In genomic region chr12:30827406-30828055, GRCh38 we compare ENCODE assay signal across 21 cellular contexts.
A peak's percentile ranks its signal among the peaks of the same experiment; 100 is the strongest.
DNase-seq lines count a peak whose midpoint lies in the region; ATAC-seq, FAIRE-seq and TF ChIP-seq lines count a peak whose summit lies in the region.
"Had no signal": no experiment of that assay in that cellular context is flagged by ENCODE, and none has a peak within 500 bp of the region (broad histone marks: within the 10 kb centered on the region; RNA-seq: fewer than 3 reads in every experiment).

No MANE protein-coding gene starts in this region.

- no peaks in the 10 kb centered on the region for H3K36me3 ChIP-seq in small intestine (ENCODE audit: control insufficient read depth in 2 of 2, insufficient read depth in 2 of 2, low read length in 2 of 2)
- H3K36me3 ChIP-seq in naive thymus-derived CD4-positive, alpha-beta T cell (ENCODE audit: control insufficient read depth in 2 of 3, insufficient read depth in 3 of 3, low read length in 3 of 3): no peaks in the 10 kb centered on the region
- H3K36me3 ChIP-seq: BLaER1, HAP-1 had no signal

- WGBS in small intestine, 3 donors: 57 to 82% (median 76%) methylated on average over 9 of the region's 9 CpGs

- H3K27ac Mint-ChIP-seq in naive thymus-derived CD4-positive, alpha-beta T cell: no peak overlapping the region
- H3K27ac Mint-ChIP-seq: CD4-positive, CD25-positive, alpha-beta regulatory T cell; GM23338 had no signal

- peak; percentile 66 for ATAC-seq in left colon
- no peak for ATAC-seq in naive thymus-derived CD4-positive, alpha-beta T cell
- no peak for ATAC-seq in HG02798 (IDR thresholded peaks at IDR 0.05; ENCODE audit: poor library complexity, unreplicated experiment)
- ATAC-seq: GM23338, HepG2 had no signal

- POLR2A ChIA-PET in naive thymus-derived CD4-positive, alpha-beta T cell (lab: Charles Lee): no interaction called here

- no peak for FAIRE-seq in small intestine (lab: Jason Lieb, UNC)
- FAIRE-seq: GM12892, HepG2, HTR-8/SVneo had no signal

- peaks cover 0 to 6% (median 0%) of the 10 kb centered on the region in 11 donors for H3K9me3 Mint-ChIP-seq in naive thymus-derived CD4-positive, alpha-beta T cell
- H3K9me3 Mint-ChIP-seq: GM23338 had no signal

- CTCF ChIA-PET in naive thymus-derived CD4-positive, alpha-beta T cell (lab: Charles Lee): interaction anchor here (0.6 kb wide), 1 partner anchor 1518 kb away, joined by 3 read pairs; no protein-coding TSS in a partner anchor

- TF ChIP-seq CTCF in coronary artery (IDR thresholded peaks at IDR 0.05): no peak

- DNase-seq in activated CD8-positive, alpha-beta memory T cell treated with anti-CD3 and anti-CD28 coated beads, Interleukin-2, amount 50 U/mL, for 48 hours: peak; percentile 13
- no peak for DNase-seq in activated CD8-positive, alpha-beta memory T cell treated with anti-CD3 and anti-CD28 coated beads for 24 hours
- peak; percentile 40 for DNase-seq in coronary artery (ENCODE audit: low spot score)
- DNase-seq in left colon: no peak
- peak; percentile 41 for DNase-seq in small intestine
- DNase-seq in NAMALWA (ENCODE audit: low spot score): no peak
- DNase-seq in naive thymus-derived CD4-positive, alpha-beta T cell: no peak
- DNase-seq: 8988T; AML-193; Calu3; CD4-positive, CD25-positive, alpha-beta regulatory T cell; DMS153; DND-41; GDM1 had no signal

- intact Hi-C loops in left colon (cut with DNase I, micrococcal nuclease): no loop called here
- intact Hi-C loops in naive thymus-derived CD4-positive, alpha-beta T cell (cut with micrococcal nuclease): no loop called here

- peaks cover 0 to 2% of the 10 kb centered on the region in 2 donors for H3K27me3 ChIP-seq in small intestine (ENCODE audit: control insufficient read depth in 2 of 2, insufficient read depth in 2 of 2, low read length in 2 of 2)
- no peaks in the 10 kb centered on the region for H3K27me3 ChIP-seq in naive thymus-derived CD4-positive, alpha-beta T cell (ENCODE audit: control insufficient read depth in 2 of 2, insufficient read depth in 2 of 2, low read length in 2 of 2)
- H3K27me3 ChIP-seq: BLaER1 had no signal

- no peak overlapping the region for H3K4me3 Mint-ChIP-seq in naive thymus-derived CD4-positive, alpha-beta T cell
- H3K4me3 Mint-ChIP-seq: CD4-positive, CD25-positive, alpha-beta regulatory T cell; GM23338 had no signal

- H3K4me1 ChIP-seq in small intestine (ENCODE audit: control insufficient read depth in 2 of 2, insufficient read depth in 1 of 2, low read depth in 1 of 2, low read length in 1 of 2): peaks cover 0 to 2% of the 10 kb centered on the region in 2 donors
- H3K4me1 ChIP-seq in naive thymus-derived CD4-positive, alpha-beta T cell (ENCODE audit: control insufficient read depth in 2 of 2, insufficient read depth in 2 of 2, low read length in 2 of 2): peaks cover 0 to 6% of the 10 kb centered on the region in 2 donors
- H3K4me1 ChIP-seq: HAP-1 had no signal

- peaks cover 39 to 63% (median 55%) of the 10 kb centered on the region in 5 donors for H3K27me3 Mint-ChIP-seq in naive thymus-derived CD4-positive, alpha-beta T cell

- H3K36me3 Mint-ChIP-seq in naive thymus-derived CD4-positive, alpha-beta T cell: no peaks in the 10 kb centered on the region
- H3K36me3 Mint-ChIP-seq: CD4-positive, CD25-positive, alpha-beta regulatory T cell had no signal

- H3K27ac ChIP-seq in coronary artery: no peak overlapping the region
- H3K27ac ChIP-seq in small intestine (ENCODE audit: low read depth in 1 of 2, low read length in 1 of 2): no peak overlapping the region
- no peak overlapping the region for H3K27ac ChIP-seq in naive thymus-derived CD4-positive, alpha-beta T cell (ENCODE audit: low read depth, low read length)
- H3K27ac ChIP-seq: BLaER1 had no signal

- peaks cover 10 to 19% (median 15%) of the 10 kb centered on the region in 7 donors for H3K4me1 Mint-ChIP-seq in naive thymus-derived CD4-positive, alpha-beta T cell

- H3K9me3 ChIP-seq in small intestine (ENCODE audit: control insufficient read depth, low read depth): no peaks in the 10 kb centered on the region
- H3K9me3 ChIP-seq in naive thymus-derived CD4-positive, alpha-beta T cell (ENCODE audit: control insufficient read depth in 2 of 3, low read length in 3 of 3): no peaks in the 10 kb centered on the region
- H3K9me3 ChIP-seq: BLaER1, HAP-1 had no signal

- H3K4me3 ChIP-seq in coronary artery (no peak overlapping the region), small intestine (ENCODE audit: low read depth in 1 of 2, low read length in 2 of 2) (no peak overlapping the region)
- H3K4me3 ChIP-seq in naive thymus-derived CD4-positive, alpha-beta T cell (ENCODE audit: low read length): no peak overlapping the region
- H3K4me3 ChIP-seq: BLaER1, GM23338, HAP-1 had no signal

Comparison
In these comparisons a context has a peak if more than half of its experiments do, and no peak if none do; other contexts are left out.
1. DNase-seq: peak in activated CD8-positive, alpha-beta memory T cell treated with anti-CD3 and anti-CD28 coated beads, Interleukin-2, amount 50 U/mL, for 48 hours (single experiment), coronary artery (single experiment) and small intestine (single experiment); none in activated CD8-positive, alpha-beta memory T cell treated with anti-CD3 and anti-CD28 coated beads for 24 hours (single experiment), left colon (0 of 2), NAMALWA (single experiment) and naive thymus-derived CD4-positive, alpha-beta T cell (0 of 9).